Comparison of ENCODE assay signal across 15 cellular contexts in the genomic region with DNA sequence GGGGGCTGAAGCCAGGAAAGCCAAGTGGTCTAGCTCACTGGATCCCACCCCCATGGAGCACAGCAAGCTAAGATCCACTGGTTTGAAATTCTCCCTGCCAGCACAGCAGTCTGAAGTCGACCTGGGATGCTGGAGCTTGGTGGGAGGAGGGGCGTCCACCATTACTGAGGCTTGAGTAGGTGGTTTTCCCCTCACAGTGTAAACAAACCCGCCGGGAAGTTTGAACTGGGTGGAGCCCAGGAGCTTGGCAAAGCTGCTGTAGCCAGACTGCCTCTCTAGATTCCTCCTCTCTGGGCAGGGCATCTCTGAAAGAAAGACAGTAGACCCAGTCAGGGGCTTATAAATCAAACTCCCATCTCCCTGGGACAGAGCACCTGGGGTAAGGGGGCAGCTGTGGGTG. TPM values are rescaled to one million over a fixed set of nuclear protein-coding genes. Genes with fewer than 3 reads are reported as not detected.
"Had no signal": no experiment of that assay in that cellular context is flagged by ENCODE, and none has a peak within 500 bp of the region (broad histone marks: within the 10 kb centered on the region; RNA-seq: fewer than 3 reads in every experiment).

No MANE protein-coding gene starts in this region.

RNA-seq across cellular contexts. Expression of gene TMEM174, which starts 34.2 kb away (rescaled TPM):
- total RNA-seq: activated CD4-positive, alpha-beta memory T cell treated with anti-CD3 and anti-CD28 coated beads, Interleukin-2, amount 10 ng/mL, durations not matched to agents 7 days and 5 days; activated CD4-positive, alpha-beta T cell treated with anti-CD3 and anti-CD28 coated beads for 36 hours; activated CD4-positive, alpha-beta T cell treated with anti-CD3 and anti-CD28 coated beads, Interleukin-2, amount 10 ng/mL, durations not matched to agents 7 days and 5 days; activated CD8-positive, alpha-beta memory T cell treated with anti-CD3 and anti-CD28 coated beads, Interleukin-2, amount 10 ng/mL, durations not matched to agents 7 days and 5 days; activated CD8-positive, alpha-beta T cell treated with anti-CD3 and anti-CD28 coated beads, Interleukin-2, amount 10 ng/mL, durations not matched to agents 7 days and 5 days; activated naive CD8-positive, alpha-beta T cell treated with anti-CD3 and anti-CD28 coated beads, Interleukin-2, amount 10 ng/mL, durations not matched to agents 7 days and 5 days; activated T-helper 2 cell treated with anti-CD3 and anti-CD28 coated beads, Interferon-gamma antibody, Interleukin-2, Interleukin-4, amounts not matched to agents 10 μg/mL and 5 μg/mL and 100 μg/mL, durations not matched to agents 14 hours and 24 hours and 36 hours; ascending aorta; bronchial epithelial cell; cardiac muscle cell; T-cell; T-helper 1 cell treated with Interleukin-12 subunit alpha and Interleukin-12 subunit beta and Interleukin-4 antibody, amounts not matched to agents 30 ng/mL and 1 ng/mL, for 36 hours; T-helper 17 cell; T-helper 2 cell treated with Interferon-gamma antibody and Interleukin-4, amounts not matched to agents 100 ng/mL and 5 ng/mL, for 36 hours; WTC11 had no signal
